ENCODE assay signal across 1 cellular context in genomic region chr17:80454557-80455327, GRCh38.
TF ChIP-seq lines count a peak whose summit lies in the region.

No MANE protein-coding gene starts in this region.

TF ChIP-seq in HepG2, 621 proteins besides CTCF, POLR2A, EP300 and RAD21 (continued from another document and continues in another):
- TF ChIP-seq ZNF770 (CRISPR knock-in tag; IDR thresholded peaks at IDR 0.05), result peak; percentile 71
- no peak for TF ChIP-seq ZC3H4 (CRISPR knock-in tag; IDR thresholded peaks at IDR 0.05; ENCODE audit: borderline replicate concordance)
- TF ChIP-seq ZBTB42 (CRISPR knock-in tag; IDR thresholded peaks at IDR 0.05), result peak; percentile 85
- TF ChIP-seq SSRP1 (CRISPR knock-in tag; IDR thresholded peaks at IDR 0.05), result no peak
- no peak; the same call in 1 of the 2 replicates for TF ChIP-seq HNRNPUL1 (IDR thresholded peaks at IDR 0.05; ENCODE audit: low read depth, low read length)
- TF ChIP-seq SPEN (CRISPR knock-in tag; IDR thresholded peaks at IDR 0.05; ENCODE audit: low read depth), result peak; percentile 98
- TF ChIP-seq RARA (CRISPR knock-in tag; IDR thresholded peaks at IDR 0.05), result peak; percentile 55
- TF ChIP-seq TRIM24 (CRISPR knock-in tag; IDR thresholded peaks at IDR 0.05), result no peak; the same call in 1 of the 2 replicates
- peak; percentile 82; the same call in 1 of the 2 replicates for TF ChIP-seq ZNF17 (CRISPR knock-in tag; IDR thresholded peaks at IDR 0.05)
- no peak for TF ChIP-seq RORA (CRISPR knock-in tag; IDR thresholded peaks at IDR 0.05)
- TF ChIP-seq ZNF329 (CRISPR knock-in tag; IDR thresholded peaks at IDR 0.05; ENCODE audit: low read depth), result 0 out of 2 replicates have a peak, but pooled peaks have one; percentile 46
- peak; percentile 92 for TF ChIP-seq ZNF256 (CRISPR knock-in tag; conservative IDR thresholded peaks at IDR 0.05)
- peak; percentile 48 for TF ChIP-seq RBM39 (IDR thresholded peaks at IDR 0.05; ENCODE audit: low read depth, low read length, poor library complexity, severe bottlenecking)
- peak; percentile 27 for TF ChIP-seq JUN (CRISPR knock-in tag; IDR thresholded peaks at IDR 0.05)
- no peak for TF ChIP-seq PPARG (CRISPR knock-in tag; conservative IDR thresholded peaks at IDR 0.05)
- TF ChIP-seq ZMYM2 (CRISPR knock-in tag; IDR thresholded peaks at IDR 0.05), result no peak; the same call in 1 of the 2 replicates
- peak; percentile 71 for TF ChIP-seq ELF1 (CRISPR knock-in tag; IDR thresholded peaks at IDR 0.05)
- peak; percentile 38 for TF ChIP-seq ARHGAP35 (CRISPR knock-in tag; IDR thresholded peaks at IDR 0.05; ENCODE audit: borderline replicate concordance)
- peak; percentile 83 for TF ChIP-seq RFX1 (IDR thresholded peaks at IDR 0.05)
- 0 out of 2 replicates have a peak, but pooled peaks have one; percentile 13 for TF ChIP-seq THYN1 (CRISPR knock-in tag; IDR thresholded peaks at IDR 0.05; ENCODE audit: borderline replicate concordance, low read depth)
- TF ChIP-seq E2F1 (CRISPR knock-in tag; IDR thresholded peaks at IDR 0.05), result peak; percentile 96
- peak; percentile 22; the same call in 1 of the 2 replicates for TF ChIP-seq MAZ (IDR thresholded peaks at IDR 0.05; ENCODE audit: borderline replicate concordance, low read depth, low read length)
- peak; percentile 95 for TF ChIP-seq MAZ (CRISPR knock-in tag; IDR thresholded peaks at IDR 0.05; ENCODE audit: low read depth)
- peak; percentile 84; the same call in 1 of the 2 replicates for TF ChIP-seq KLF6 (CRISPR knock-in tag; IDR thresholded peaks at IDR 0.05)
- TF ChIP-seq ZNF879 (CRISPR knock-in tag; IDR thresholded peaks at IDR 0.05), result peak; percentile 97
- TF ChIP-seq RFXAP (CRISPR knock-in tag; IDR thresholded peaks at IDR 0.05; ENCODE audit: borderline replicate concordance), result peak; percentile 77
- TF ChIP-seq HNRNPLL (IDR thresholded peaks at IDR 0.05; ENCODE audit: low read depth, low read length, poor library complexity, severe bottlenecking), result peak; percentile 98
- no peak for TF ChIP-seq CEBPB (IDR thresholded peaks at IDR 0.05; ENCODE audit: borderline replicate concordance, low read depth, low read length)
- no peak; the same call in 1 of the 2 replicates for TF ChIP-seq ATF2 (CRISPR knock-in tag; IDR thresholded peaks at IDR 0.05)
- TF ChIP-seq ZNF776 (CRISPR knock-in tag; IDR thresholded peaks at IDR 0.05), result peak; percentile 99
- TF ChIP-seq PHF21A (CRISPR knock-in tag; IDR thresholded peaks at IDR 0.05), result peak; percentile 73
- TF ChIP-seq ZNF318 (CRISPR knock-in tag; IDR thresholded peaks at IDR 0.05), result no peak
- TF ChIP-seq NFKB2 (CRISPR knock-in tag; IDR thresholded peaks at IDR 0.05; ENCODE audit: borderline replicate concordance), result peak; percentile 88
- no peak for TF ChIP-seq ZNF549 (CRISPR knock-in tag; IDR thresholded peaks at IDR 0.05)
- peak; percentile 65 for TF ChIP-seq TP53 (CRISPR knock-in tag; conservative IDR thresholded peaks at IDR 0.05)
- TF ChIP-seq ZNF773 (CRISPR knock-in tag; IDR thresholded peaks at IDR 0.05; ENCODE audit: borderline replicate concordance), result peak; percentile 97
- TF ChIP-seq NCOA1 (CRISPR knock-in tag; IDR thresholded peaks at IDR 0.05), result no peak; the same call in none of the 2 replicates
- TF ChIP-seq ERF (CRISPR knock-in tag; IDR thresholded peaks at IDR 0.05), result peak; percentile 90
- peak; percentile 67 for TF ChIP-seq ASH2L (IDR thresholded peaks at IDR 0.05; ENCODE audit: insufficient read length, low read depth, low read length)
- TF ChIP-seq ARNTL (CRISPR knock-in tag; IDR thresholded peaks at IDR 0.05), result 0 out of 2 replicates have a peak, but pooled peaks have one; percentile 54
- peak; percentile 97 for TF ChIP-seq ZNF543 (CRISPR knock-in tag; IDR thresholded peaks at IDR 0.05)
- TF ChIP-seq ZNF782 (CRISPR knock-in tag; IDR thresholded peaks at IDR 0.05; ENCODE audit: borderline replicate concordance), result peak; percentile 97; the same call in 1 of the 2 replicates
- 0 out of 2 replicates have a peak, but pooled peaks have one; percentile 80 for TF ChIP-seq GLI4 (CRISPR knock-in tag; IDR thresholded peaks at IDR 0.05; ENCODE audit: borderline replicate concordance)
- TF ChIP-seq ZBTB3 (CRISPR knock-in tag; IDR thresholded peaks at IDR 0.05; ENCODE audit: borderline replicate concordance, low read depth), result no peak
- peak; percentile 74 for TF ChIP-seq SKI (IDR thresholded peaks at IDR 0.05; ENCODE audit: partially characterized antibody)
- peak; percentile 9; the same call in 1 of the 2 replicates for TF ChIP-seq TFAP4 (IDR thresholded peaks at IDR 0.05; ENCODE audit: borderline replicate concordance, low read depth)
- peak; percentile 81 for TF ChIP-seq ZFP37 (CRISPR knock-in tag; IDR thresholded peaks at IDR 0.05; ENCODE audit: borderline replicate concordance)
- TF ChIP-seq RFXANK (CRISPR knock-in tag; IDR thresholded peaks at IDR 0.05), result no peak
- peak; percentile 89; the same call in 1 of the 2 replicates for TF ChIP-seq ZNF839 (CRISPR knock-in tag; IDR thresholded peaks at IDR 0.05; ENCODE audit: borderline replicate concordance)
- peak; percentile 85; the same call in 1 of the 2 replicates for TF ChIP-seq ZNF367 (CRISPR knock-in tag; IDR thresholded peaks at IDR 0.05; ENCODE audit: borderline replicate concordance)
- no peak; the same call in 1 of the 2 replicates for TF ChIP-seq ZNF230 (CRISPR knock-in tag; IDR thresholded peaks at IDR 0.05)
- TF ChIP-seq ZBTB37 (CRISPR knock-in tag; IDR thresholded peaks at IDR 0.05), result no peak
- TF ChIP-seq RFX5 (IDR thresholded peaks at IDR 0.05; ENCODE audit: low read depth, low read length), result peak; percentile 78
- TF ChIP-seq CCDC6 (CRISPR knock-in tag; IDR thresholded peaks at IDR 0.05), result peak; percentile 88
- peak; percentile 60; the same call in 1 of the 2 replicates for TF ChIP-seq BRCA1 (CRISPR knock-in tag; IDR thresholded peaks at IDR 0.05)
- TF ChIP-seq ISX (CRISPR knock-in tag; conservative IDR thresholded peaks at IDR 0.05), result peak; percentile 96; the same call in 1 of the 2 replicates
- TF ChIP-seq IKZF5 (CRISPR knock-in tag; IDR thresholded peaks at IDR 0.05), result peak; percentile 86
- peak; percentile 78 for TF ChIP-seq TEAD3 (CRISPR knock-in tag; optimal IDR thresholded peaks at IDR 0.05; ENCODE audit: borderline replicate concordance)
